Comparison of ENCODE assay signal across 9 cellular contexts in the genomic region with DNA sequence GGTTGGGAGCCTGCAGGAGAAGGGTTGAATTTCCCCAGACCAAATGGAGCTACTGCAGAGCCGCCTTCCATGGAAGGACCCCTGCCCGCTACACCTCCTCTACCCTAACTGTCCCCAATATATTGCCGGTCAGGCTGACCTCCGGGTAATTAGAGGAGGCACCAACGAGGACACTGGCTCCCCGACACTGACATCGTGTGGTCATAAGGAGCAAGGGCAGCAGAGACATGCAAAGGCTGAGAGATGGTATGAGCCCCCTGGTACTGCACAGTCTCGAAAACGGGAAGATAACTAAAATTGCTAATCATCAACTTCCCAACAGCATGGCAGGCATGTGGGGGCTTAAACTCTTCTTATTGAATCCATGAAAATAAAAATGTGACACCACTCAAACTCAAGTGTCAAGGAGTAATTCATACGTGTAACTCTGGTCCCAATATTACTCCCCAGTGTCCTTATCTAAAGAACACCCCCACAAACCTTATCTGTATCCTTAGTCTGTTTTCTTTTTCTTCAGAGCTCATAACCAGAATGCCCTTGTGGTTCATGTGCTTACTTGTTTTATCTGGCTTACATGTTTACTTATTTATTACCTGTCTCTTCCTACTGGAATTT. TPM values are rescaled to one million over a fixed set of nuclear protein-coding genes. Genes with fewer than 3 reads are reported as not detected.
DNase-seq lines count a peak whose midpoint lies in the region; ATAC-seq and TF ChIP-seq lines count a peak whose summit lies in the region.
"Had no signal": no experiment of that assay in that cellular context is flagged by ENCODE, and none has a peak within 500 bp of the region (broad histone marks: within the 10 kb centered on the region; RNA-seq: fewer than 3 reads in every experiment).

No MANE protein-coding gene starts in this region.

- H3K27me3 Mint-ChIP-seq in activated CD4-positive, alpha-beta T cell treated with anti-CD3 and anti-CD28 coated beads, Interleukin-2, amount 10 ng/mL, durations not matched to agents 24 days and 14 days = peaks cover 47% of the 10 kb centered on the region

- H3K27ac Mint-ChIP-seq in activated CD4-positive, alpha-beta T cell treated with anti-CD3 and anti-CD28 coated beads, Interleukin-2, amount 10 ng/mL, durations not matched to agents 24 days and 14 days = no peak overlapping the region

- H3K36me3 Mint-ChIP-seq in activated CD4-positive, alpha-beta T cell treated with anti-CD3 and anti-CD28 coated beads, Interleukin-2, amount 10 ng/mL, durations not matched to agents 24 days and 14 days (ENCODE audit: low read depth) = peaks cover 7% of the 10 kb centered on the region

- ATAC-seq in GM18861 (IDR thresholded peaks at IDR 0.05; ENCODE audit: unreplicated experiment) (peak; percentile 76), HG02973 (IDR thresholded peaks at IDR 0.05; ENCODE audit: unreplicated experiment) (peak; percentile 51), omental fat pad (ENCODE audit: low FRiP score) (no peak)

- intact Hi-C loops in activated CD4-positive, alpha-beta T cell treated with anti-CD3 and anti-CD28 coated beads, Interleukin-2, amount 10 ng/mL, durations not matched to agents 24 days and 14 days (cut with micrococcal nuclease) = loop anchor here (1.0 kb wide), 1 partner anchor 65 kb away; no protein-coding TSS in a partner anchor

- peak in 1 of 3 donors; percentile 26 for TF ChIP-seq CTCF in omental fat pad (IDR thresholded peaks at IDR 0.05)

- no peak overlapping the region for H3K4me3 Mint-ChIP-seq in activated CD4-positive, alpha-beta T cell treated with anti-CD3 and anti-CD28 coated beads, Interleukin-2, amount 10 ng/mL, durations not matched to agents 24 days and 14 days

- H3K9me3 Mint-ChIP-seq in activated CD4-positive, alpha-beta T cell treated with anti-CD3 and anti-CD28 coated beads, Interleukin-2, amount 10 ng/mL, durations not matched to agents 24 days and 14 days = no peaks in the 10 kb centered on the region

- peaks cover 25% of the 10 kb centered on the region for H3K4me1 Mint-ChIP-seq in activated CD4-positive, alpha-beta T cell treated with anti-CD3 and anti-CD28 coated beads, Interleukin-2, amount 10 ng/mL, durations not matched to agents 24 days and 14 days

- DNase-seq in CD1c-positive myeloid dendritic cell (ENCODE audit: extremely low spot score) = peak; percentile 60
- peak; percentile 7 for DNase-seq in NCI-H2081 treated with DMSO at 0.1 percent for 48 hours (lab: John Stamatoyannopoulos, UW)
- DNase-seq in activated CD4-positive, alpha-beta T cell treated with anti-CD3 and anti-CD28 coated beads, Interleukin-2, amount 10 ng/mL, durations not matched to agents 24 days and 14 days = peak; percentile 80
- DNase-seq in fibroblast of the conjunctiva (ENCODE audit: low read depth) = peak; percentile 51
- DNase-seq in omental fat pad (ENCODE audit: low spot score) = peak; percentile 30
- no peak for DNase-seq in NCI-H1048 (lab: John Stamatoyannopoulos, UW)

RNA-seq across cellular contexts. Expression of a gene that starts 4.4 kb away (rescaled TPM):
- total RNA-seq in activated CD4-positive, alpha-beta T cell treated with anti-CD3 and anti-CD28 coated beads, Interleukin-2, amount 10 ng/mL, durations not matched to agents 24 days and 14 days = 35.7 and 36.0 TPM in 2 replicates
- total RNA-seq in omental fat pad = 100 to 1,000 TPM in 2 of 4 donors, 10 to 100 TPM in 2; 78.7 to 209 (median 139) TPM

RNA-seq across cellular contexts. Expression of a gene that starts 56.3 kb away (rescaled TPM):
- total RNA-seq in activated CD4-positive, alpha-beta T cell treated with anti-CD3 and anti-CD28 coated beads, Interleukin-2, amount 10 ng/mL, durations not matched to agents 24 days and 14 days = not detected in 2 replicates
- total RNA-seq in omental fat pad = not detected
- total RNA-seq: T-helper 1 cell treated with Interleukin-12 subunit alpha and Interleukin-12 subunit beta and Interleukin-4 antibody, amounts not matched to agents 30 ng/mL and 1 ng/mL, for 36 hours had no signal
